ENCODE assay signal across 14 cellular contexts in the genomic region with DNA sequence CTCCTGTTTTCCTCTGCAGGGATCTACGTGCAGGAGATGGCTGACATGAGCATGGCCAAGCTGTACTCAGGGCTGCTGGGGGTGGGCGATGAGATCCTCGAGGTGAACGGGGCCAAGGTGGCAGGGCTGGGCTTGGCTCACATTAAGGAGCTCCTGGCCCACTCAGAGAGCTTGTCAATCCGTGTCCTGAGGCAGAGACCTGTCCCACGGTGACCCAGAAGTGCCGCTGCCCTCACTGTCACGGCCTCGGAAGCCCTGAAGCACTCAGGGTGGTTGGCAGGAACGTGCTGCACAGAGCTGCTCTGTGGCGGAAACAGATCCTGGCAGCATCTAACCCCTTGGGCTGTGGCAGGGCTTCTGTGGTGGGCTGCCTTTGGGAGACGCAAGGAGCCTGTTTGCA. TPM values are rescaled to one million over a fixed set of nuclear protein-coding genes. Genes with fewer than 3 reads are reported as not detected.
DNase-seq lines count a peak whose midpoint lies in the region; ATAC-seq and TF ChIP-seq lines count a peak whose summit lies in the region.
"Had no signal": no experiment of that assay in that cellular context is flagged by ENCODE, and none has a peak within 500 bp of the region (broad histone marks: within the 10 kb centered on the region; RNA-seq: fewer than 3 reads in every experiment).

No MANE protein-coding gene starts in this region.

- no peaks in the 10 kb centered on the region for H3K9me3 Mint-ChIP-seq in nephron progenitor cell

- no peaks in the 10 kb centered on the region for H4K20me1 ChIP-seq in DND-41 (ENCODE audit: insufficient read depth, low read length)

- TF ChIP-seq POLR2A in sigmoid colon (IDR thresholded peaks at IDR 0.05) = no peak
- TF ChIP-seq POLR2A in testis (IDR thresholded peaks at IDR 0.05) = no peak

- no peak overlapping the region for H3K4me3 Mint-ChIP-seq in nephron progenitor cell
- H3K4me3 Mint-ChIP-seq: B cell; CD4-positive, alpha-beta T cell had no signal

- H3K27me3 Mint-ChIP-seq in nephron progenitor cell (ENCODE audit: low read depth, poor library complexity) = peaks cover 3% of the 10 kb centered on the region
- H3K27me3 Mint-ChIP-seq: B cell; CD4-positive, alpha-beta T cell had no signal

- H3K9me3 ChIP-seq in DND-41 (ENCODE audit: insufficient read depth, low read length, severe bottlenecking) (no peaks in the 10 kb centered on the region), sigmoid colon (no peaks in the 10 kb centered on the region), testis (no peaks in the 10 kb centered on the region)

- no peak for ATAC-seq in DND-41 (ENCODE audit: insufficient read depth, low read depth)
- ATAC-seq in HG03196 (IDR thresholded peaks at IDR 0.05; ENCODE audit: unreplicated experiment) = no peak
- ATAC-seq: GM12878 had no signal

- H3K4me1 Mint-ChIP-seq in nephron progenitor cell = peaks cover 15% of the 10 kb centered on the region

- H3K27ac ChIP-seq in DND-41 (ENCODE audit: low read length) = peak overlapping the region; percentile 96; the same call in 1 of the 2 replicates
- no peak overlapping the region for H3K27ac ChIP-seq in sigmoid colon
- H3K27ac ChIP-seq in testis = no peak overlapping the region

- H3K36me3 Mint-ChIP-seq in nephron progenitor cell (ENCODE audit: low read depth) = peaks cover 49% of the 10 kb centered on the region

- no peak overlapping the region for H2AFZ ChIP-seq in DND-41 (ENCODE audit: low read depth, low read length)

- H3K4me2 ChIP-seq in DND-41 (ENCODE audit: insufficient read depth, low read length) = no peak overlapping the region

- H3K79me2 ChIP-seq in DND-41 (ENCODE audit: insufficient read depth, low read length) = peaks cover 2% of the 10 kb centered on the region; the same call in 1 of the 2 replicates

- H3K4me1 ChIP-seq in DND-41 (ENCODE audit: insufficient read depth, low read length) = peaks cover 56% of the 10 kb centered on the region
- peaks cover 0 to 21% (median 13%) of the 10 kb centered on the region in 4 donors for H3K4me1 ChIP-seq in sigmoid colon
- peaks cover 6% of the 10 kb centered on the region for H3K4me1 ChIP-seq in testis
- H3K4me1 ChIP-seq: HAP-1 had no signal

- TF ChIP-seq EP300 in sigmoid colon (IDR thresholded peaks at IDR 0.05) = no peak

- TF ChIP-seq CTCF in DND-41 (IDR thresholded peaks at IDR 0.05; ENCODE audit: borderline replicate concordance, extremely low read depth, low read length, poor library complexity, severe bottlenecking) (no peak), GM20000 (IDR thresholded peaks at IDR 0.05; ENCODE audit: extremely low read depth, missing control alignments) (no peak), nephron progenitor cell (IDR thresholded peaks at IDR 0.05) (no peak), sigmoid colon (IDR thresholded peaks at IDR 0.05) (no peak), testis (IDR thresholded peaks at IDR 0.05) (no peak)

- H3K36me3 ChIP-seq in DND-41 (ENCODE audit: insufficient read depth, low read length) = peaks cover 37% of the 10 kb centered on the region
- H3K36me3 ChIP-seq in sigmoid colon = peaks cover 0 to 50% (median 18%) of the 10 kb centered on the region in 4 donors
- H3K36me3 ChIP-seq in testis (ENCODE audit: low read depth, missing control alignments) = no peaks in the 10 kb centered on the region
- H3K36me3 ChIP-seq: HAP-1 had no signal

- H3K27me3 ChIP-seq in DND-41 (ENCODE audit: insufficient read depth, low read length, poor library complexity) (no peaks in the 10 kb centered on the region), sigmoid colon (no peaks in the 10 kb centered on the region), testis (no peaks in the 10 kb centered on the region)

- H3K9ac ChIP-seq in DND-41 (ENCODE audit: low read depth, low read length) = no peak overlapping the region

- peak overlapping the region; percentile 51 for H3K27ac Mint-ChIP-seq in nephron progenitor cell
- H3K27ac Mint-ChIP-seq: B cell; CD4-positive, alpha-beta T cell had no signal

- 94 to 95% methylated on average over 12 of the region's 12 CpGs for WGBS in sigmoid colon, 2 donors
- WGBS in testis, 2 donors = 91 to 100% methylated on average over 2 to 12 of the region's 12 CpGs

- intact Hi-C loops in sigmoid colon (cut with DNase I) = loop anchor here (5.0 kb wide), 2 partner anchors 38 to 192 kb away; a partner anchor contains a TSS
- intact Hi-C loops in testis (cut with DNase I; ENCODE audit: low total_unique reads) = no loop called here

- H3K4me3 ChIP-seq in DND-41 (ENCODE audit: low read depth in 1 of 2, low read length in 2 of 2) (no peak overlapping the region), sigmoid colon (no peak overlapping the region), testis (no peak overlapping the region)
- H3K4me3 ChIP-seq: GM12878, HAP-1 had no signal

- DNase-seq in DND-41 (no peak), GM20000 (ENCODE audit: low spot score) (peak; percentile 10), nephron progenitor cell (no peak), sigmoid colon (peak; percentile 61), RKO (ENCODE audit: low spot score) (no peak), testis (no peak)
- DNase-seq: C1 segment of cervical spinal cord; Calu3; CD4-positive, alpha-beta T cell; DMS 273 treated with DMSO at 0.1 percent for 48 hours had no signal

RNA-seq across cellular contexts. Expression of a gene that starts 37.6 kb away (rescaled TPM):
- 10 to 100 TPM in 2 of 4 donors, 1 to 10 TPM in 2; 6.3 to 14.8 (median 10.5) TPM for total RNA-seq in sigmoid colon
- polyA plus RNA-seq in sigmoid colon = 1 to 10 TPM; 1.2 to 2.0 (median 1.8) TPM
- 1 to 10 TPM; 3.7 to 4.0 TPM for total RNA-seq in testis
- 3.7 TPM for polyA plus RNA-seq in testis (ENCODE audit: insufficient read depth, low read depth, low replicate concordance)

Comparison
In these comparisons a context has a peak if more than half of its experiments do, and no peak if none do; other contexts are left out.
1. DNase-seq: peak in GM20000 (single experiment) and sigmoid colon (single experiment); none in DND-41 (single experiment), nephron progenitor cell (single experiment), RKO (single experiment) and testis (single experiment).